18 cellular contexts compared by ENCODE assay signal in genomic region chr13:46143239-46143701, GRCh38. TPM values are rescaled to one million over a fixed set of nuclear protein-coding genes. Genes with fewer than 3 reads are reported as not detected.
DNase-seq lines count a peak whose midpoint lies in the region; ATAC-seq, FAIRE-seq and TF ChIP-seq lines count a peak whose summit lies in the region.
"Had no signal": no experiment of that assay in that cellular context is flagged by ENCODE, and none has a peak within 500 bp of the region (broad histone marks: within the 10 kb centered on the region; RNA-seq: fewer than 3 reads in every experiment).

No MANE protein-coding gene starts in this region.

- DNase-seq in CD8-positive, alpha-beta T cell = no peak
- DNase-seq in GM12892 (ENCODE audit: insufficient read length) (no peak), T-helper 17 cell (no peak), OCI-M2 (lab: John Stamatoyannopoulos, UW; ENCODE audit: unreplicated experiment) (no peak), glomerular visceral epithelial cell (ENCODE audit: extremely low spot score) (no peak)
- DNase-seq in naive thymus-derived CD4-positive, alpha-beta T cell = no peak
- DNase-seq in stimulated activated CD4-positive, alpha-beta T cell treated with anti-CD3 and anti-CD28 coated beads, Interleukin-2, amount 100 ng/mL, for 24 hours = no peak
- DNase-seq: activated T-cell treated with anti-CD3 and anti-CD28 coated beads, Interleukin-2, amount 50 U/mL, for 48 hours; NCI-H1048; trophoblast cell had no signal

- no peak overlapping the region for H3K4me3 ChIP-seq in CD8-positive, alpha-beta T cell (ENCODE audit: low read depth, low read length)
- H3K4me3 ChIP-seq in naive thymus-derived CD4-positive, alpha-beta T cell (ENCODE audit: low read length) = no peak overlapping the region
- H3K4me3 ChIP-seq: ascending aorta, coronary artery had no signal

- no peak for ATAC-seq in CD8-positive, alpha-beta T cell
- no peak for ATAC-seq in T-helper 17 cell
- no peak for ATAC-seq in naive thymus-derived CD4-positive, alpha-beta T cell
- ATAC-seq: activated CD4-positive, CD25-positive, alpha-beta regulatory T cell treated with anti-CD3 and anti-CD28 coated beads, Interleukin-2, amount 50 U/mL, for 24 hours; Panc1 had no signal

- peaks cover 70% of the 10 kb centered on the region for H3K36me3 ChIP-seq in CD8-positive, alpha-beta T cell (ENCODE audit: insufficient read depth, low read length)
- peaks cover 44 to 86% (median 81%) of the 10 kb centered on the region in 3 experiments for H3K36me3 ChIP-seq in naive thymus-derived CD4-positive, alpha-beta T cell (ENCODE audit: control insufficient read depth in 2 of 3, insufficient read depth in 3 of 3, low read length in 3 of 3)
- H3K36me3 ChIP-seq: ascending aorta had no signal

- H3K4me1 ChIP-seq in CD8-positive, alpha-beta T cell (ENCODE audit: insufficient read depth, low read length) = no peaks in the 10 kb centered on the region
- H3K4me1 ChIP-seq in naive thymus-derived CD4-positive, alpha-beta T cell (ENCODE audit: control insufficient read depth in 2 of 2, insufficient read depth in 2 of 2, low read length in 2 of 2) = no peaks in the 10 kb centered on the region
- H3K4me1 ChIP-seq: ascending aorta had no signal

- no peaks in the 10 kb centered on the region for H3K9me3 ChIP-seq in CD8-positive, alpha-beta T cell (ENCODE audit: low read length)
- no peaks in the 10 kb centered on the region for H3K9me3 ChIP-seq in T-helper 17 cell (ENCODE audit: control insufficient read depth, low read length, poor library complexity, severe bottlenecking)
- H3K9me3 ChIP-seq in naive thymus-derived CD4-positive, alpha-beta T cell (ENCODE audit: control insufficient read depth in 2 of 3, low read length in 3 of 3) = no peaks in the 10 kb centered on the region
- H3K9me3 ChIP-seq: ascending aorta had no signal

- no peaks in the 10 kb centered on the region for H3K27me3 Mint-ChIP-seq in CD8-positive, alpha-beta T cell (ENCODE audit: low read depth)
- no peaks in the 10 kb centered on the region for H3K27me3 Mint-ChIP-seq in T-helper 17 cell
- H3K27me3 Mint-ChIP-seq in naive thymus-derived CD4-positive, alpha-beta T cell = no peaks in the 10 kb centered on the region

- no peak overlapping the region for H3K4me3 Mint-ChIP-seq in CD8-positive, alpha-beta T cell
- H3K4me3 Mint-ChIP-seq in T-helper 17 cell = no peak overlapping the region
- H3K4me3 Mint-ChIP-seq in naive thymus-derived CD4-positive, alpha-beta T cell = no peak overlapping the region

- H3K27ac Mint-ChIP-seq in CD8-positive, alpha-beta T cell = peak overlapping the region; percentile 77
- H3K27ac Mint-ChIP-seq in T-helper 17 cell = peak overlapping the region; percentile 63
- H3K27ac Mint-ChIP-seq in naive thymus-derived CD4-positive, alpha-beta T cell = peak overlapping the region; percentile 39 to 94 (median 69)

- peaks cover 16% of the 10 kb centered on the region for H3K4me1 Mint-ChIP-seq in CD8-positive, alpha-beta T cell (ENCODE audit: low read depth)
- H3K4me1 Mint-ChIP-seq in T-helper 17 cell = peaks cover 14% of the 10 kb centered on the region
- peaks cover 2 to 26% (median 14%) of the 10 kb centered on the region in 7 donors for H3K4me1 Mint-ChIP-seq in naive thymus-derived CD4-positive, alpha-beta T cell

- H3K27me3 ChIP-seq in CD8-positive, alpha-beta T cell (ENCODE audit: insufficient read depth, low read length) = no peaks in the 10 kb centered on the region
- no peaks in the 10 kb centered on the region for H3K27me3 ChIP-seq in naive thymus-derived CD4-positive, alpha-beta T cell (ENCODE audit: control insufficient read depth in 2 of 2, insufficient read depth in 2 of 2, low read length in 2 of 2)
- H3K27me3 ChIP-seq: ascending aorta had no signal

- peaks cover 87% of the 10 kb centered on the region for H3K36me3 Mint-ChIP-seq in CD8-positive, alpha-beta T cell
- peaks cover 16% of the 10 kb centered on the region for H3K36me3 Mint-ChIP-seq in T-helper 17 cell (ENCODE audit: low read depth)
- peaks cover 10 to 60% (median 36%) of the 10 kb centered on the region in 5 donors for H3K36me3 Mint-ChIP-seq in naive thymus-derived CD4-positive, alpha-beta T cell

- TF ChIP-seq CTCF in CD8-positive, alpha-beta T cell (IDR thresholded peaks at IDR 0.05) = no peak

- CTCF ChIA-PET in CD8-positive, alpha-beta T cell (lab: Charles Lee) = interaction anchor here (1.2 to 3.9 kb wide), 4 partner anchors 8 to 146 kb away, joined by 3 to 19 read pairs (median 6); no protein-coding TSS in a partner anchor
- CTCF ChIA-PET in naive thymus-derived CD4-positive, alpha-beta T cell (lab: Charles Lee) = interaction anchor here (1.8 to 5.1 kb wide), 2 partner anchors 16 to 178 kb away, joined by 6 to 22 read pairs; no protein-coding TSS in a partner anchor

- 0 out of 2 replicates have a peak, but pooled peaks have one; percentile 27 for TF ChIP-seq POLR2A in GM12892 (IDR thresholded peaks at IDR 0.05; ENCODE audit: low read depth, low read length)

- H3K9me3 Mint-ChIP-seq in CD8-positive, alpha-beta T cell = no peaks in the 10 kb centered on the region
- no peaks in the 10 kb centered on the region for H3K9me3 Mint-ChIP-seq in naive thymus-derived CD4-positive, alpha-beta T cell

- intact Hi-C loops in CD8-positive, alpha-beta T cell (cut with DNase I, micrococcal nuclease) = loop anchor here (10.0 kb wide), 2 partner anchors 168 to 642 kb away; no protein-coding TSS in a partner anchor
- intact Hi-C loops in naive thymus-derived CD4-positive, alpha-beta T cell (cut with micrococcal nuclease) = no loop called here

- no peak for FAIRE-seq in GM12892 (lab: Jason Lieb, UNC)

- POLR2A ChIA-PET in CD8-positive, alpha-beta T cell (lab: Charles Lee) = no interaction called here
- POLR2A ChIA-PET in naive thymus-derived CD4-positive, alpha-beta T cell (lab: Charles Lee) = interaction anchor here (0.7 kb wide), 1 partner anchor 25 kb away, joined by 3 read pairs; no protein-coding TSS in a partner anchor

- H3K27ac ChIP-seq in CD8-positive, alpha-beta T cell (ENCODE audit: low read depth, low read length) = no peak overlapping the region
- H3K27ac ChIP-seq in naive thymus-derived CD4-positive, alpha-beta T cell (ENCODE audit: low read depth, low read length) = no peak overlapping the region
- H3K27ac ChIP-seq: ascending aorta, coronary artery had no signal

RNA-seq across cellular contexts. Expression of gene CPB2, which starts 38.4 kb away (rescaled TPM):
- not detected for total RNA-seq in CD8-positive, alpha-beta T cell
- polyA plus RNA-seq in GM12892 (2012; ENCODE audit: missing spikeins) = 0.21 TPM
- total RNA-seq in T-helper 17 cell = not detected
- not detected for total RNA-seq in naive thymus-derived CD4-positive, alpha-beta T cell
- polyA plus RNA-seq in naive thymus-derived CD4-positive, alpha-beta T cell = not detected
- total RNA-seq: ascending aorta, epithelial cell of proximal tubule, kidney epithelial cell, NCI-H460, renal cortical epithelial cell had no signal

RNA-seq across cellular contexts. Expression of gene LCP1, which starts 38.7 kb away (rescaled TPM):
- 100 to 1,000 TPM; 241 to 252 TPM for total RNA-seq in CD8-positive, alpha-beta T cell
- polyA plus RNA-seq in GM12892 (2012; ENCODE audit: missing spikeins) = 1,187 TPM
- 100 to 1,000 TPM; 485 to 528 TPM for total RNA-seq in T-helper 17 cell
- total RNA-seq in naive thymus-derived CD4-positive, alpha-beta T cell = 100 to 1,000 TPM; 293 to 989 (median 355) TPM
- polyA plus RNA-seq in naive thymus-derived CD4-positive, alpha-beta T cell = 100 to 1,000 TPM; 764 to 902 TPM

Comparison
In these comparisons a context has a peak if more than half of its experiments do, and no peak if none do; other contexts are left out.
1. intact Hi-C loops: an anchor here in CD8-positive, alpha-beta T cell (10.0 kb wide); none called in naive thymus-derived CD4-positive, alpha-beta T cell.